8 cellular contexts compared by ENCODE assay signal in the genomic region with DNA sequence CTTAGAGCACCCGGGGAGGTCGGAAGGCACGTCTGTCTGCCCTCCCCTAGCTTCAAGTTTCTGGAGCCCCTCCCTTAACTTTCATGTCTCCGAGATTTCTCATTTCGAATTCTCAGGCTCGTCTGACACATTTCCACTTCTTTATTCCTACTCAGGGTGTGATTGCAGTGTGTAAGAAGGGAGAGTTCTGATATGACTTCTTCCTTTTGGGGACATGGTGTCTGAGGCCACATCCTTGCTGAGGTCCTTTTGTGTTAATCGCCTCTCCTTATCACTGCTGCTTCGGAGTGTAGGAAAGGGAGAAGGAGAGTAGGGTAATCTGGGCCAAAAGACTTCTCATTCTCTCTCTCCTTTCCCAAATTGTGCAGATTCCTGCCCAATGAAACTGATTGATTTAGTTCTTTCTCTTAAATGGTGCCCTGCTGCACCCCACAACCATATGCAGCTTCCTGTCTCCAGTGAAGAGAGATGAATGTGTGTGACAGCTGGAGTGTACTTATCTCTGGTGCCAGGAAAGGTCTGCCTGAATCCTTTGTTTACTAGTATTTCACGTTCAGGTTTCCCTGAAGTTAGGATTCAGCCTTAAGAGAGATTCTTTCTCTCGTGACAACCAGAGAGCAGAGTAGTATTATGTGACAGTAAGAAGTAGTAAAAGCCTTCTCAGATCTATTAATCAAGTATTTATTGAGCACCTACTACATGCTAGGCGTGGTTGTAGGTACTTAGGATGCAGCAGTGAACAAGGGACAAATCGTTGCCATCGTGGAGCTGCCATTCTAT. TPM values are rescaled to one million over a fixed set of nuclear protein-coding genes. Genes with fewer than 3 reads are reported as not detected.
DNase-seq lines count a peak whose midpoint lies in the region; ATAC-seq and TF ChIP-seq lines count a peak whose summit lies in the region.

No MANE protein-coding gene starts in this region.

- H2AFZ ChIP-seq in OCI-LY7 (ENCODE audit: low read length): peak overlapping the region; percentile 30; the same call in 1 of the 2 replicates
- peak overlapping the region; percentile 87 for H2AFZ ChIP-seq in neuronal stem cell (ENCODE audit: low read length)

- H3K23ac ChIP-seq in neuronal stem cell (ENCODE audit: low read depth, low read length, poor library complexity): peak overlapping the region; percentile 94

- peak overlapping the region; percentile 90 for H3K14ac ChIP-seq in neuronal stem cell (ENCODE audit: low read length)

- H3K9ac ChIP-seq in neuronal stem cell (ENCODE audit: low read depth, low read length, poor library complexity): peak overlapping the region; percentile 98

- TF ChIP-seq CTCF in BE2C (IDR thresholded peaks at IDR 0.05; ENCODE audit: low read depth, low read length) (no peak), OCI-LY7 (conservative IDR thresholded peaks at IDR 0.05; ENCODE audit: low read length) (no peak)

- peak overlapping the region; percentile 95 for H3K4me3 ChIP-seq in BE2C (ENCODE audit: low read depth, low read length)
- H3K4me3 ChIP-seq in OCI-LY7 (ENCODE audit: low read depth, low read length, poor library complexity, severe bottlenecking): peak overlapping the region; percentile 94
- peak overlapping the region; percentile 54 for H3K4me3 ChIP-seq in effector memory CD4-positive, alpha-beta T cell (ENCODE audit: insufficient read depth, low read depth, low read length, poor library complexity, severe bottlenecking)
- H3K4me3 ChIP-seq in neuronal stem cell (ENCODE audit: low read length in 2 of 2): peak overlapping the region; percentile 85 to 97

- H3K27ac ChIP-seq in OCI-LY7 (ENCODE audit: low read depth, low read length, poor library complexity, severe bottlenecking): peak overlapping the region; percentile 90
- H3K27ac ChIP-seq in effector memory CD4-positive, alpha-beta T cell (ENCODE audit: insufficient read depth, low read length, poor library complexity, severe bottlenecking): peak overlapping the region; percentile 24
- H3K27ac ChIP-seq in neuronal stem cell (replicated peaks; ENCODE audit: low read length): peak overlapping the region; percentile 94

- intact Hi-C loops in OCI-LY7 (cut with micrococcal nuclease; ENCODE audit: unreplicated experiment): loop anchor here (5.0 to 10.0 kb wide), 3 partner anchors 95 to 1578 kb away; partner anchors contain the start of genes B3GALT4, HSPA1A, HSPA1L and RGL2

- no peak overlapping the region for H2BK15ac ChIP-seq in neuronal stem cell (ENCODE audit: low read length)

- no peaks in the 10 kb centered on the region for H3K9me3 ChIP-seq in BE2C
- H3K9me3 ChIP-seq in OCI-LY7 (ENCODE audit: low read length): no peaks in the 10 kb centered on the region
- no peaks in the 10 kb centered on the region for H3K9me3 ChIP-seq in effector memory CD4-positive, alpha-beta T cell (ENCODE audit: control insufficient read depth, low read length)
- H3K9me3 ChIP-seq in neuronal stem cell (replicated peaks in 1 of 2; ENCODE audit: control insufficient read depth in 2 of 2, insufficient read depth in 1 of 2, low read depth in 1 of 2, low read length in 2 of 2): no peaks in the 10 kb centered on the region

- H3K4me1 ChIP-seq in BE2C: peaks cover 10% of the 10 kb centered on the region; the same call in 1 of the 2 replicates
- H3K4me1 ChIP-seq in OCI-LY7 (ENCODE audit: insufficient read depth, low read length, poor library complexity, severe bottlenecking): peaks cover 35% of the 10 kb centered on the region
- H3K4me1 ChIP-seq in effector memory CD4-positive, alpha-beta T cell (ENCODE audit: control insufficient read depth, insufficient read depth, low read length, poor library complexity, severe bottlenecking): peaks cover 13% of the 10 kb centered on the region
- peaks cover 8 to 18% of the 10 kb centered on the region in 2 donors for H3K4me1 ChIP-seq in neuronal stem cell (ENCODE audit: control insufficient read depth in 2 of 2, insufficient read depth in 1 of 2, low read depth in 1 of 2, low read length in 2 of 2)

- peaks cover 30% of the 10 kb centered on the region for H4K20me1 ChIP-seq in OCI-LY7 (ENCODE audit: insufficient read depth, low read length)

- H2BK120ac ChIP-seq in neuronal stem cell (ENCODE audit: low read depth, low read length): peak overlapping the region; percentile 90

- H3K4me2 ChIP-seq in OCI-LY7 (ENCODE audit: low read length) (peak overlapping the region; percentile 92), neuronal stem cell (ENCODE audit: insufficient read depth, low read length, poor library complexity, severe bottlenecking) (peak overlapping the region; percentile 64)

- DNase-seq in BE2C: no peak
- peak; percentile 42 for DNase-seq in OCI-LY7 (ENCODE audit: low spot score)
- no peak for DNase-seq in effector memory CD4-positive, alpha-beta T cell
- DNase-seq in neuronal stem cell (ENCODE audit: low spot score): no peak
- DNase-seq in C1 segment of cervical spinal cord (lab: John Stamatoyannopoulos, UW): no peak
- DNase-seq in stimulated activated CD4-positive, alpha-beta T cell treated with anti-CD3 and anti-CD28 coated beads, Interleukin-4, amount 100 ng/mL, for 4 hours: no peak

- H3K36me3 ChIP-seq in BE2C (peaks cover 5% of the 10 kb centered on the region), OCI-LY7 (ENCODE audit: insufficient read depth, low read length) (peaks cover 48% of the 10 kb centered on the region), neuronal stem cell (replicated peaks in 1 of 2; ENCODE audit: control insufficient read depth in 2 of 2, insufficient read depth in 2 of 2, low read length in 2 of 2) (peaks cover 4 to 36% of the 10 kb centered on the region in 2 donors)
- no peaks in the 10 kb centered on the region for H3K36me3 ChIP-seq in effector memory CD4-positive, alpha-beta T cell (ENCODE audit: control insufficient read depth, insufficient read depth, low read length)

- BruUV-seq in OCI-LY7 (replicated peaks; lab: Mats Ljungman, UMichigan): TSS peak; percentile 77

- H2BK12ac ChIP-seq in neuronal stem cell (ENCODE audit: low read length): no peak overlapping the region

- peak overlapping the region; percentile 97 for H2BK5ac ChIP-seq in neuronal stem cell (ENCODE audit: low read length)

- no peaks in the 10 kb centered on the region for H3K9me2 ChIP-seq in OCI-LY7 (ENCODE audit: insufficient read depth, low read length)

- ATAC-seq in GM19452 (IDR thresholded peaks at IDR 0.05; ENCODE audit: unreplicated experiment): peak; percentile 5
- ATAC-seq in GM21786 (IDR thresholded peaks at IDR 0.05; ENCODE audit: unreplicated experiment): no peak

- no peak overlapping the region for H4K8ac ChIP-seq in neuronal stem cell (ENCODE audit: low read depth, low read length)

- peak overlapping the region; percentile 96 for H3K18ac ChIP-seq in neuronal stem cell (ENCODE audit: low read length)

- H4K91ac ChIP-seq in neuronal stem cell (ENCODE audit: low read depth, low read length, poor library complexity): peak overlapping the region; percentile 89

- H3K27me3 ChIP-seq in BE2C: no peaks in the 10 kb centered on the region
- H3K27me3 ChIP-seq in effector memory CD4-positive, alpha-beta T cell (replicated peaks; ENCODE audit: control insufficient read depth, insufficient read depth, low read length, poor library complexity, severe bottlenecking): no peaks in the 10 kb centered on the region
- H3K27me3 ChIP-seq in neuronal stem cell (ENCODE audit: control insufficient read depth in 3 of 3, insufficient read depth in 3 of 3, low read depth in 1 of 3, low read length in 3 of 3): no peaks in the 10 kb centered on the region

- POLR2A ChIA-PET in OCI-LY7 (lab: Charles Lee): interaction anchor here (1.0 to 1.2 kb wide), 4 partner anchors 34 to 319 kb away, joined by 3 to 6 read pairs (median 4); partner anchors contain the start of genes HLA-DPA1, RPS18, TAPBP and VPS52

- peaks cover 56% of the 10 kb centered on the region for H3K79me2 ChIP-seq in OCI-LY7 (ENCODE audit: insufficient read depth, low read depth, low read length)

- H3K4ac ChIP-seq in neuronal stem cell (ENCODE audit: low read length): no peak overlapping the region

- peaks cover 8% of the 10 kb centered on the region for H3K79me1 ChIP-seq in neuronal stem cell (ENCODE audit: low read depth, low read length)

- WGBS in neuronal stem cell (ENCODE audit: extremely low coverage in 2 of 2, insufficient read length in 2 of 2, insufficient replicate concordance in 1 of 2), 2 donors: no CpG with 5 or more reads among the region's 13 CpGs

- H2AK5ac ChIP-seq in neuronal stem cell (ENCODE audit: low read depth, low read length): peak overlapping the region; percentile 97

- CTCF ChIA-PET in OCI-LY7 (lab: Charles Lee; ENCODE audit: unreplicated experiment): no interaction called here

RNA-seq across cellular contexts. Expression of gene KIFC1, which starts 0.7 kb away (rescaled TPM):
- polyA plus RNA-seq in BE2C (2012; ENCODE audit: insufficient read depth, insufficient read length, low read depth): 13.5 TPM
- total RNA-seq in OCI-LY7 (2014; rRNA removed; shearing (Covaris generic)): 133 and 138 TPM in 2 replicates
- 167 and 176 TPM in 2 replicates for total RNA-seq in OCI-LY7 (2022)
- 84.1 TPM for polyA plus RNA-seq in neuronal stem cell (2013, experiment 1 of 2)
- polyA plus RNA-seq in neuronal stem cell (2013, experiment 2 of 2): 83.4 TPM

RNA-seq across cellular contexts. Expression of gene PHF1, which starts 18.5 kb away (rescaled TPM):
- polyA plus RNA-seq in BE2C (2012; ENCODE audit: insufficient read depth, insufficient read length, low read depth): 61.3 TPM
- total RNA-seq in OCI-LY7 (2014; rRNA removed; shearing (Covaris generic)): 19.9 and 21.4 TPM in 2 replicates
- total RNA-seq in OCI-LY7 (2022): 30.2 and 35.0 TPM in 2 replicates
- 69.5 TPM for polyA plus RNA-seq in neuronal stem cell (2013, experiment 1 of 2)
- 68.8 TPM for polyA plus RNA-seq in neuronal stem cell (2013, experiment 2 of 2)

RNA-seq across cellular contexts. Expression of gene CUTA, which starts 25.5 kb away (rescaled TPM):
- polyA plus RNA-seq in BE2C (2012; ENCODE audit: insufficient read depth, insufficient read length, low read depth): 362 TPM
- total RNA-seq in OCI-LY7 (2014; rRNA removed; shearing (Covaris generic)): 147 and 164 TPM in 2 replicates
- total RNA-seq in OCI-LY7 (2022): 165 and 175 TPM in 2 replicates
- 434 TPM for polyA plus RNA-seq in neuronal stem cell (2013, experiment 1 of 2)
- polyA plus RNA-seq in neuronal stem cell (2013, experiment 2 of 2): 420 TPM

RNA-seq across cellular contexts. Expression of gene SYNGAP1, which starts 27.5 kb away (rescaled TPM):
- 191 TPM for polyA plus RNA-seq in BE2C (2012; ENCODE audit: insufficient read depth, insufficient read length, low read depth)
- total RNA-seq in OCI-LY7 (2014; rRNA removed; shearing (Covaris generic)): 5.4 and 5.6 TPM in 2 replicates
- total RNA-seq in OCI-LY7 (2022): 30.7 and 32.3 TPM in 2 replicates
- 57.5 TPM for polyA plus RNA-seq in neuronal stem cell (2013, experiment 1 of 2)
- polyA plus RNA-seq in neuronal stem cell (2013, experiment 2 of 2): 54.1 TPM

Comparison
In these comparisons a context has a peak if more than half of its experiments do, and no peak if none do; other contexts are left out.
1. H3K27ac ChIP-seq: peak in every context shown above with its lines; median percentile 94 in neuronal stem cell; 90 in OCI-LY7; 24 in effector memory CD4-positive, alpha-beta T cell.